ENCODE assay signal across 17 cellular contexts in genomic region chr1:101260531-101260930, GRCh38. TPM values are rescaled to one million over a fixed set of nuclear protein-coding genes. Genes with fewer than 3 reads are reported as not detected.
DNase-seq lines count a peak whose midpoint lies in the region; ATAC-seq lines count a peak whose summit lies in the region.
"Had no signal": no experiment of that assay in that cellular context is flagged by ENCODE, and none has a peak within 500 bp of the region (broad histone marks: within the 10 kb centered on the region; RNA-seq: fewer than 3 reads in every experiment).

No MANE protein-coding gene starts in this region.

- no peaks in the 10 kb centered on the region for H3K9me3 Mint-ChIP-seq in activated T-cell treated with anti-CD3 and anti-CD28 coated beads, Interleukin-2, amount 50 U/mL, for 4 hours
- H3K9me3 Mint-ChIP-seq in activated CD4-positive, alpha-beta memory T cell treated with anti-CD3 and anti-CD28 coated beads, Interleukin-2, amount 10 ng/mL, durations not matched to agents 7 days and 5 days = no peaks in the 10 kb centered on the region
- H3K9me3 Mint-ChIP-seq in stimulated activated naive CD8-positive, alpha-beta T cell treated with anti-CD3 and anti-CD28 coated beads, Interleukin-15, amount 100 ng/mL, for 72 hours = no peaks in the 10 kb centered on the region

- peak overlapping the region; percentile 18 for H3K27ac Mint-ChIP-seq in activated CD4-positive, alpha-beta memory T cell treated with anti-CD3 and anti-CD28 coated beads, Interleukin-2, amount 10 ng/mL, durations not matched to agents 7 days and 5 days
- peak overlapping the region in 1 of 2 donors; percentile 47 for H3K27ac Mint-ChIP-seq in stimulated activated naive CD8-positive, alpha-beta T cell treated with anti-CD3 and anti-CD28 coated beads, Interleukin-15, amount 100 ng/mL, for 72 hours

- peaks cover 78% of the 10 kb centered on the region for H3K4me1 Mint-ChIP-seq in activated T-cell treated with anti-CD3 and anti-CD28 coated beads, Interleukin-2, amount 50 U/mL, for 4 hours (ENCODE audit: low read depth)
- H3K4me1 Mint-ChIP-seq in activated CD4-positive, alpha-beta memory T cell treated with anti-CD3 and anti-CD28 coated beads, Interleukin-2, amount 10 ng/mL, durations not matched to agents 7 days and 5 days = peaks cover 76% of the 10 kb centered on the region
- peaks cover 74% of the 10 kb centered on the region for H3K4me1 Mint-ChIP-seq in stimulated activated naive CD8-positive, alpha-beta T cell treated with anti-CD3 and anti-CD28 coated beads, Interleukin-15, amount 100 ng/mL, for 72 hours

- peak overlapping the region; percentile 7 for H3K4me3 Mint-ChIP-seq in activated T-cell treated with anti-CD3 and anti-CD28 coated beads, Interleukin-2, amount 50 U/mL, for 4 hours
- no peak overlapping the region for H3K4me3 Mint-ChIP-seq in activated CD4-positive, alpha-beta memory T cell treated with anti-CD3 and anti-CD28 coated beads, Interleukin-2, amount 10 ng/mL, durations not matched to agents 7 days and 5 days
- H3K4me3 Mint-ChIP-seq in stimulated activated naive CD8-positive, alpha-beta T cell treated with anti-CD3 and anti-CD28 coated beads, Interleukin-15, amount 100 ng/mL, for 72 hours = peak overlapping the region; percentile 22 to 59
- H3K4me3 Mint-ChIP-seq: activated CD8-positive, alpha-beta memory T cell treated with anti-CD3 and anti-CD28 coated beads, Interleukin-2, amount 10 ng/mL, durations not matched to agents 7 days and 5 days had no signal

- no peaks in the 10 kb centered on the region for H3K36me3 Mint-ChIP-seq in activated T-cell treated with anti-CD3 and anti-CD28 coated beads, Interleukin-2, amount 50 U/mL, for 4 hours (ENCODE audit: insufficient read depth)
- H3K36me3 Mint-ChIP-seq in activated CD4-positive, alpha-beta memory T cell treated with anti-CD3 and anti-CD28 coated beads, Interleukin-2, amount 10 ng/mL, durations not matched to agents 7 days and 5 days (ENCODE audit: low read depth) = no peaks in the 10 kb centered on the region

- DNase-seq in activated T-cell treated with anti-CD3 and anti-CD28 coated beads, Interleukin-2, amount 50 U/mL, for 4 hours = no peak
- no peak for DNase-seq in activated T-cell treated with anti-CD3 and anti-CD28 coated beads for 4 hours
- DNase-seq in activated CD4-positive, alpha-beta memory T cell treated with anti-CD3 and anti-CD28 coated beads, Interleukin-2, amount 10 ng/mL, durations not matched to agents 7 days and 5 days = no peak
- no peak for DNase-seq in stimulated activated naive CD8-positive, alpha-beta T cell treated with anti-CD3 and anti-CD28 coated beads, Interleukin-15, amount 100 ng/mL, for 72 hours
- no peak for DNase-seq in NCI-H2107 (lab: John Stamatoyannopoulos, UW)
- no peak for DNase-seq in medulla oblongata (ENCODE audit: extremely low spot score)
- DNase-seq: activated CD8-positive, alpha-beta memory T cell treated with anti-CD3 and anti-CD28 coated beads, Interleukin-2, amount 10 ng/mL, durations not matched to agents 7 days and 5 days; DND-41; head of caudate nucleus; left colon; MG63; NCI-H2227 treated with DMSO at 0.1 percent for 48 hours; T1000; transverse colon had no signal

- ATAC-seq in activated T-cell treated with anti-CD3 and anti-CD28 coated beads, Interleukin-2, amount 50 U/mL, for 4 hours = no peak
- peak; percentile 33 for ATAC-seq in esophagus mucosa
- ATAC-seq in stimulated activated naive CD8-positive, alpha-beta T cell treated with anti-CD3 and anti-CD28 coated beads, Interleukin-15, amount 100 ng/mL, for 72 hours = no peak
- no peak for ATAC-seq in HG03520 (IDR thresholded peaks at IDR 0.05; ENCODE audit: unreplicated experiment)
- ATAC-seq: activated CD8-positive, alpha-beta memory T cell treated with anti-CD3 and anti-CD28 coated beads, Interleukin-2, amount 10 ng/mL, durations not matched to agents 7 days and 5 days; left colon; Panc1 had no signal

- POLR2A ChIA-PET in activated CD4-positive, alpha-beta memory T cell treated with anti-CD3 and anti-CD28 coated beads, Interleukin-2, amount 10 ng/mL, durations not matched to agents 7 days and 5 days (lab: Charles Lee) = interaction anchor here (1.2 to 13.7 kb wide), 6 partner anchors 15 to 179 kb away, joined by 3 to 144 read pairs (median 10); partner anchors contain the start of gene S1PR1

- H3K27me3 Mint-ChIP-seq in activated T-cell treated with anti-CD3 and anti-CD28 coated beads, Interleukin-2, amount 50 U/mL, for 4 hours (ENCODE audit: low read depth) = no peaks in the 10 kb centered on the region
- no peaks in the 10 kb centered on the region for H3K27me3 Mint-ChIP-seq in activated CD4-positive, alpha-beta memory T cell treated with anti-CD3 and anti-CD28 coated beads, Interleukin-2, amount 10 ng/mL, durations not matched to agents 7 days and 5 days
- H3K27me3 Mint-ChIP-seq in stimulated activated naive CD8-positive, alpha-beta T cell treated with anti-CD3 and anti-CD28 coated beads, Interleukin-15, amount 100 ng/mL, for 72 hours = no peaks in the 10 kb centered on the region
- H3K27me3 Mint-ChIP-seq: activated CD8-positive, alpha-beta memory T cell treated with anti-CD3 and anti-CD28 coated beads, Interleukin-2, amount 10 ng/mL, durations not matched to agents 7 days and 5 days had no signal

- CTCF ChIA-PET in activated CD4-positive, alpha-beta memory T cell treated with anti-CD3 and anti-CD28 coated beads, Interleukin-2, amount 10 ng/mL, durations not matched to agents 7 days and 5 days (lab: Charles Lee) = interaction anchor here (1.2 to 2.1 kb wide), 3 partner anchors 9 to 28 kb away, joined by 3 to 7 read pairs (median 5); no protein-coding TSS in a partner anchor

RNA-seq across cellular contexts. Expression of gene S1PR1, which starts 23.7 kb away (rescaled TPM):
- total RNA-seq in activated T-cell treated with anti-CD3 and anti-CD28 coated beads, Interleukin-2, amount 50 U/mL, for 4 hours = 100 to 1,000 TPM in 2 of 3 donors, 10 to 100 TPM in 1; 97.7 to 112 (median 111) TPM
- 100 to 1,000 TPM; 219 to 220 TPM for total RNA-seq in activated CD4-positive, alpha-beta memory T cell treated with anti-CD3 and anti-CD28 coated beads, Interleukin-2, amount 10 ng/mL, durations not matched to agents 7 days and 5 days
- 4.0 TPM for total RNA-seq in esophagus mucosa

Comparison
In these comparisons a context has a peak if more than half of its experiments do, and no peak if none do; other contexts are left out.
1. RNA of gene S1PR1, which starts 23.7 kb away (total RNA-seq): 219 to 220 TPM in activated CD4-positive, alpha-beta memory T cell treated with anti-CD3 and anti-CD28 coated beads, Interleukin-2, amount 10 ng/mL, durations not matched to agents 7 days and 5 days and 97.7 to 112 TPM in activated T-cell treated with anti-CD3 and anti-CD28 coated beads, Interleukin-2, amount 50 U/mL, for 4 hours; 4.0 TPM in esophagus mucosa (single experiment); every median in the first group is over 10 times any median in the second.